10 cellular contexts compared by ENCODE assay signal in the genomic region with DNA sequence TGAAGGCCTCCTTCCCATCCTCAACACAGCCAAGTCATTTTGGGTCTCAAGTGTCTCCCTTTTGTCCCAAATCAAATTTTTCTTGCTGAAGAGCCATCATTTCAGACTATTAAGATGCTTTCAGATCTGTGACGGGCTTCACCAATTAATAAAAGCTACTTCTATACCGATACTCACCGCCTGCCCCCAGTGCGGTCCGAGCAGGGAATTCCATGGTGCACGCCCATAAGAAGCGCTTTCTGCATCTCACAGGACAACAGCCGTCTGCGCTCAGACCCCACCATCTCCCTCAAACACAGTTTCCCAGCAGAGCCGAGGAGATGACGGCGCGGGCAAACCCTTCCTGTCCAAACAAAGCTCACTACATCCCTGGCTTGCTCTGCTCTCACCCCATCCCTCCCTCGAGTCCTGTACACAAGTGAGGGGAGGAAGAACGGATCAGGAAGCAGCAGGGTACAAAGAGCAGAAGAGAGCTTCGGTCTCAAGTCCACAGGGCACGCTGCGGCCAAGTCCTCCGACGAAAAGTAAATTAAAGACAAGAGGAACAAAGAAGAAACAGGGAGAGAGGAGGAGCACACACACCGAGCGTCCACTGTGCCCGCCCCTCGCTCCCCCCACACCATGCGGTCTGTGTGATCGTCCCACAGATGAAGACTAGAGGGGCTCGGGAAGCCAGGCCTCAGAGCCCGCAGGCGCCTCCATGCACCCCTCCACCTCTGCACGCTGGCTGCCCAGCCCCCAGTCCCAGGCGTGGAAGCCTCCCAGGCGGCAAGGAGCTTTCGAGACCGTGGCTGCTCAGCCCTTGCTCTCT.
DNase-seq lines count a peak whose midpoint lies in the region; ATAC-seq and TF ChIP-seq lines count a peak whose summit lies in the region.
"Had no signal": no experiment of that assay in that cellular context is flagged by ENCODE, and none has a peak within 500 bp of the region (broad histone marks: within the 10 kb centered on the region; RNA-seq: fewer than 3 reads in every experiment).

No MANE protein-coding gene starts in this region.

- 54% methylated on average over 34 of the region's 34 CpGs for WGBS in esophagus muscularis mucosa

- peaks cover 7 to 22% (median 15%) of the 10 kb centered on the region in 4 donors for H3K4me1 Mint-ChIP-seq in CD4-positive, alpha-beta memory T cell

- peak overlapping the region in 3 of 7 donors; percentile 57 to 85 (median 80) for H3K27ac Mint-ChIP-seq in CD4-positive, alpha-beta memory T cell

- H3K27me3 ChIP-seq in CD4-positive, alpha-beta memory T cell (ENCODE audit: insufficient read depth, low read length), result no peaks in the 10 kb centered on the region
- H3K27me3 ChIP-seq in Peyer's patch (no peaks in the 10 kb centered on the region), esophagus muscularis mucosa (no peaks in the 10 kb centered on the region), parathyroid adenoma (ENCODE audit: control insufficient read depth, insufficient read depth, low read length) (no peaks in the 10 kb centered on the region), BE2C (no peaks in the 10 kb centered on the region), left lung (no peaks in the 10 kb centered on the region)

- no peak overlapping the region for H3K4me2 ChIP-seq in parathyroid adenoma (ENCODE audit: low read length)

- no peaks in the 10 kb centered on the region for H3K27me3 Mint-ChIP-seq in CD4-positive, alpha-beta memory T cell

- H3K9ac ChIP-seq in parathyroid adenoma, result no peak overlapping the region

- TF ChIP-seq POLR2A in Peyer's patch (IDR thresholded peaks at IDR 0.05) (no peak), esophagus muscularis mucosa (IDR thresholded peaks at IDR 0.05; ENCODE audit: low read depth) (no peak)

- H3K27ac ChIP-seq in CD4-positive, alpha-beta memory T cell (ENCODE audit: low read depth, low read length), result no peak overlapping the region
- H3K27ac ChIP-seq in Peyer's patch, result peak overlapping the region in 2 of 4 donors; percentile 31 to 57
- H3K27ac ChIP-seq in esophagus muscularis mucosa (replicated peaks in 1 of 4), result peak overlapping the region in 3 of 4 donors; percentile 38 to 57 (median 43)
- H3K27ac ChIP-seq in parathyroid adenoma, result peak overlapping the region; percentile 45
- peak overlapping the region in 1 of 2 donors; percentile 58 for H3K27ac ChIP-seq in left lung

- H3K36me3 ChIP-seq in CD4-positive, alpha-beta memory T cell (ENCODE audit: insufficient read depth, low read length), result no peaks in the 10 kb centered on the region
- H3K36me3 ChIP-seq in Peyer's patch (no peaks in the 10 kb centered on the region), esophagus muscularis mucosa (peaks cover 0 to 3% (median 0%) of the 10 kb centered on the region in 4 donors), parathyroid adenoma (ENCODE audit: control insufficient read depth, insufficient read depth, low read length) (no peaks in the 10 kb centered on the region), BE2C (no peaks in the 10 kb centered on the region; the same call in 1 of the 2 replicates), left lung (no peaks in the 10 kb centered on the region)

- TF ChIP-seq CTCF in Peyer's patch (IDR thresholded peaks at IDR 0.05) (no peak), esophagus muscularis mucosa (IDR thresholded peaks at IDR 0.05) (no peak), parathyroid adenoma (IDR thresholded peaks at IDR 0.05) (no peak), BE2C (IDR thresholded peaks at IDR 0.05; ENCODE audit: low read depth, low read length) (no peak), left lung (IDR thresholded peaks at IDR 0.05) (no peak)

- ATAC-seq in left lung, result no peak

- H3K4me3 ChIP-seq in CD4-positive, alpha-beta memory T cell (ENCODE audit: low read length in 2 of 2), result no peak overlapping the region
- peak overlapping the region in 1 of 4 donors; percentile 29 for H3K4me3 ChIP-seq in Peyer's patch
- H3K4me3 ChIP-seq in esophagus muscularis mucosa, result peak overlapping the region in 3 of 4 donors; percentile 1 to 23 (median 12)
- H3K4me3 ChIP-seq in parathyroid adenoma (ENCODE audit: low read depth, low read length), result no peak overlapping the region
- no peak overlapping the region for H3K4me3 ChIP-seq in BE2C (ENCODE audit: low read depth, low read length)
- H3K4me3 ChIP-seq in left lung, result no peak overlapping the region

- POLR2A ChIA-PET in CD4-positive, alpha-beta memory T cell (lab: Charles Lee; ENCODE audit: partially characterized antibody), result no interaction called here

- intact Hi-C loops in CD4-positive, alpha-beta memory T cell (cut with micrococcal nuclease), result no loop called here
- intact Hi-C loops in esophagus muscularis mucosa (cut with DNase I) (no loop called here), left lung (cut with DNase I) (no loop called here)

- no peak for DNase-seq in CD4-positive, alpha-beta memory T cell
- DNase-seq in Peyer's patch (peak in 2 of 3 donors; percentile 56 to 63), esophagus muscularis mucosa (ENCODE audit: extremely low spot score) (no peak), BE2C (no peak), NCI-H146 (lab: John Stamatoyannopoulos, UW) (no peak), pons (ENCODE audit: low spot score) (no peak), left lung (no peak)
- DNase-seq: hippocampal formation, NCI-H774 had no signal

- H3K4me3 Mint-ChIP-seq in CD4-positive, alpha-beta memory T cell, result peak overlapping the region in 7 of 8 donors; percentile 9 to 71 (median 43)

- no peaks in the 10 kb centered on the region for H3K4me1 ChIP-seq in CD4-positive, alpha-beta memory T cell (ENCODE audit: insufficient read depth, low read length)
- H3K4me1 ChIP-seq in Peyer's patch (peaks cover 0 to 18% (median 0%) of the 10 kb centered on the region in 4 donors), esophagus muscularis mucosa (peaks cover 17 to 58% (median 54%) of the 10 kb centered on the region in 4 donors), parathyroid adenoma (no peaks in the 10 kb centered on the region), BE2C (peaks cover 33% of the 10 kb centered on the region), left lung (peaks cover 6 to 69% of the 10 kb centered on the region in 2 donors)

- H3K79me2 ChIP-seq in parathyroid adenoma, result no peaks in the 10 kb centered on the region

- no peak for TF ChIP-seq EP300 in esophagus muscularis mucosa (IDR thresholded peaks at IDR 0.05)

- peaks cover 1 to 7% of the 10 kb centered on the region in 2 donors for H3K36me3 Mint-ChIP-seq in CD4-positive, alpha-beta memory T cell

- CTCF ChIA-PET in CD4-positive, alpha-beta memory T cell (lab: Charles Lee; ENCODE audit: partially characterized antibody), result no interaction called here

- H2AFZ ChIP-seq in parathyroid adenoma, result no peak overlapping the region

- H3K9me3 ChIP-seq in CD4-positive, alpha-beta memory T cell (ENCODE audit: control insufficient read depth in 1 of 2, low read length in 2 of 2), result no peaks in the 10 kb centered on the region
- H3K9me3 ChIP-seq in Peyer's patch (no peaks in the 10 kb centered on the region), esophagus muscularis mucosa (no peaks in the 10 kb centered on the region), parathyroid adenoma (ENCODE audit: control insufficient read depth, low read length) (no peaks in the 10 kb centered on the region), BE2C (no peaks in the 10 kb centered on the region), left lung (no peaks in the 10 kb centered on the region)

- H3K9me3 Mint-ChIP-seq in CD4-positive, alpha-beta memory T cell, result no peaks in the 10 kb centered on the region

Comparison
In these comparisons a context has a peak if more than half of its experiments do, and no peak if none do; other contexts are left out.
1. DNase-seq: peak in Peyer's patch (2 of 3); none in CD4-positive, alpha-beta memory T cell (0 of 5), esophagus muscularis mucosa (single experiment), BE2C (single experiment), NCI-H146 (single experiment), pons (single experiment) and left lung (0 of 2).
2. H3K4me3 ChIP-seq: peak in esophagus muscularis mucosa (3 of 4); none in CD4-positive, alpha-beta memory T cell (0 of 2), parathyroid adenoma (single experiment), BE2C (single experiment) and left lung (0 of 2).